Comparison of ENCODE assay signal across 35 cellular contexts in the genomic region with DNA sequence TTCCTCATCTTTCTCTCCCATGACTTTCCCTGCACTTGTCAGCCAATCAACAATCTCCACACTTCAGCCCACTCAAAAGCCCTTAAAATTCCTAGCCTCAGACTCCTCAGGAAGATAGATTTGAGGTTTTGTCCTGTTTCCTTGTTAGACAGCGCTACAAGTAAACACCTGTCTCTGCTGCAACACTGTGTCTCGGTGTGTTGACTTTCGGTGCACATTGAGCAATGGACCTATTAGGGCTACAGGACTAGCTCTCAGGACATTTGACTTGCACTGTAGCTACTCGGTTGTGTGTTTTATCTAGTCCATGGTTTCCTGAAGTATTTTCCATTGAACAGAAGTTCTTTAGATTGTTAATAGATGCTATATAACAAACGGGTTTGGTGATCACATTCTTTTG.
"Had no signal": no experiment of that assay in that cellular context is flagged by ENCODE, and none has a peak within 500 bp of the region (broad histone marks: within the 10 kb centered on the region; RNA-seq: fewer than 3 reads in every experiment).

No MANE protein-coding gene starts in this region.

- H3K27ac Mint-ChIP-seq: activated CD4-positive, alpha-beta memory T cell treated with anti-CD3 and anti-CD28 coated beads, Interleukin-2, amount 10 ng/mL, durations not matched to agents 7 days and 5 days; activated CD8-positive, alpha-beta memory T cell treated with anti-CD3 and anti-CD28 coated beads, Interleukin-2, amount 10 ng/mL, durations not matched to agents 7 days and 5 days; activated naive CD8-positive, alpha-beta T cell treated with anti-CD3 and anti-CD28 coated beads for 36 hours had no signal

- H3K27me3 Mint-ChIP-seq: activated CD4-positive, alpha-beta memory T cell treated with anti-CD3 and anti-CD28 coated beads, Interleukin-2, amount 10 ng/mL, durations not matched to agents 7 days and 5 days; activated naive CD8-positive, alpha-beta T cell treated with anti-CD3 and anti-CD28 coated beads for 36 hours; central memory CD8-positive, alpha-beta T cell had no signal

- H3K4me1 Mint-ChIP-seq: activated CD4-positive, alpha-beta memory T cell treated with anti-CD3 and anti-CD28 coated beads, Interleukin-2, amount 10 ng/mL, durations not matched to agents 7 days and 5 days; activated CD8-positive, alpha-beta memory T cell treated with anti-CD3 and anti-CD28 coated beads, Interleukin-2, amount 10 ng/mL, durations not matched to agents 7 days and 5 days; activated naive CD8-positive, alpha-beta T cell treated with anti-CD3 and anti-CD28 coated beads for 36 hours; central memory CD8-positive, alpha-beta T cell had no signal

- H3K36me3 ChIP-seq: brain microvascular endothelial cell, cardiac muscle cell had no signal

- H2AFZ ChIP-seq: PC-9 had no signal

- H3K4me2 ChIP-seq: PC-9 had no signal

- DNase-seq: activated CD4-positive, alpha-beta memory T cell treated with anti-CD3 and anti-CD28 coated beads, Interleukin-2, amount 10 ng/mL, durations not matched to agents 7 days and 5 days; activated CD4-positive, alpha-beta T cell treated with anti-CD3 and anti-CD28 coated beads for 1 hour; activated CD4-positive, alpha-beta T cell treated with anti-CD3 and anti-CD28 coated beads for 48 hours; activated CD4-positive, CD25-positive, alpha-beta regulatory T cell; activated CD8-positive, alpha-beta memory T cell treated with anti-CD3 and anti-CD28 coated beads for 24 hours; activated CD8-positive, alpha-beta memory T cell treated with anti-CD3 and anti-CD28 coated beads, Interleukin-2, amount 10 ng/mL, durations not matched to agents 7 days and 5 days; activated CD8-positive, alpha-beta memory T cell treated with anti-CD3 and anti-CD28 coated beads, Interleukin-2, amount 50 U/mL, for 48 hours; activated effector memory CD4-positive, alpha-beta T cell treated with Interleukin-2 at 50 U/mL for 16 hours; activated naive CD4-positive, alpha-beta T cell treated with anti-CD3 and anti-CD28 coated beads, Interleukin-2, amount 50 U/mL, for 16 hours; activated naive CD8-positive, alpha-beta T cell treated with anti-CD3 and anti-CD28 coated beads for 36 hours; activated T-cell treated with anti-CD3 and anti-CD28 coated beads, Interleukin-2, amount 50 U/mL, for 48 hours; amniotic stem cell; aorta; brain microvascular endothelial cell; Karpas-422; NCI-H1048; NCI-H1105 treated with DMSO at 0.1 percent for 48 hours; NCI-H1436; NCI-H1694; NCI-H1930; NCI-H2081 treated with DMSO at 0.1 percent for 48 hours; NCI-H510A; NCI-H526; NCI-H748 treated with DMSO at 0.1 percent for 48 hours; NK-92 treated with Interleukin-12 subunit alpha and Interleukin-12 subunit beta, amount 100 ng/mL, for 24 hours; PC-9; Right ventricle myocardium superior; SW 1271; T-helper 1 cell; T-helper 2 cell; T-helper 9 cell had no signal

- H3K4me3 ChIP-seq: cardiac muscle cell, PC-9 had no signal

- H3K4me3 Mint-ChIP-seq: activated CD4-positive, alpha-beta memory T cell treated with anti-CD3 and anti-CD28 coated beads, Interleukin-2, amount 10 ng/mL, durations not matched to agents 7 days and 5 days; activated CD8-positive, alpha-beta memory T cell treated with anti-CD3 and anti-CD28 coated beads, Interleukin-2, amount 10 ng/mL, durations not matched to agents 7 days and 5 days; activated naive CD8-positive, alpha-beta T cell treated with anti-CD3 and anti-CD28 coated beads for 36 hours; central memory CD8-positive, alpha-beta T cell had no signal

- H3K27me3 ChIP-seq: brain microvascular endothelial cell, cardiac muscle cell had no signal

- H3K27ac ChIP-seq: brain microvascular endothelial cell, cardiac muscle cell, PC-9, VCaP had no signal

- FAIRE-seq: RCC 7860 had no signal

- ATAC-seq: activated CD8-positive, alpha-beta memory T cell treated with anti-CD3 and anti-CD28 coated beads, Interleukin-2, amount 10 ng/mL, durations not matched to agents 7 days and 5 days had no signal
